8 cellular contexts compared by ENCODE assay signal in genomic region chr6:138428943-138429616, GRCh38. TPM values are rescaled to one million over a fixed set of nuclear protein-coding genes. Genes with fewer than 3 reads are reported as not detected.
DNase-seq lines count a peak whose midpoint lies in the region; ATAC-seq, FAIRE-seq and TF ChIP-seq lines count a peak whose summit lies in the region.

No MANE protein-coding gene starts in this region.

- H3K27ac Mint-ChIP-seq in brain, result peak overlapping the region; percentile 52 to 93 (median 85)

- peak; percentile 76 for FAIRE-seq in GM18507 (lab: Jason Lieb, UNC)
- FAIRE-seq in islet of Langerhans (lab: Jason Lieb, UNC), result peak; percentile 99

- H3K4me1 Mint-ChIP-seq in brain, result peaks cover 25% of the 10 kb centered on the region

- H3K27me3 Mint-ChIP-seq in brain, result no peaks in the 10 kb centered on the region

- ATAC-seq in GM21825 (IDR thresholded peaks at IDR 0.05; ENCODE audit: unreplicated experiment), result no peak

- peak; percentile 81 for TF ChIP-seq CTCF in brain (conservative IDR thresholded peaks at IDR 0.05)

- peaks cover 27% of the 10 kb centered on the region for H3K36me3 Mint-ChIP-seq in brain

- no peaks in the 10 kb centered on the region for H3K9me3 Mint-ChIP-seq in brain

- DNase-seq in AG08395 (ENCODE audit: low spot score) (peak; percentile 60), GM18507 (ENCODE audit: extremely low spot score, insufficient read length, low read depth) (peak; percentile 23), NCI-H2227 treated with DMSO at 0.1 percent for 48 hours (lab: John Stamatoyannopoulos, UW) (peak; percentile 37), superior temporal gyrus (ENCODE audit: extremely low spot score) (peak; percentile 86), T1000 (lab: John Stamatoyannopoulos, UW) (no peak)

- H3K4me3 Mint-ChIP-seq in brain, result peak overlapping the region in 3 of 5 experiments; percentile 16 to 81 (median 77)

RNA-seq across cellular contexts. Expression of gene HEBP2, which starts 25.1 kb away (rescaled TPM):
- polyA plus RNA-seq in brain (ENCODE audit: insufficient read depth, low read depth, low replicate concordance), result 37.2 TPM

RNA-seq across cellular contexts. Expression of gene SMIM28, which starts 51.4 kb away (rescaled TPM):
- not detected for polyA plus RNA-seq in brain (ENCODE audit: insufficient read depth, low read depth, low replicate concordance)
